Comparison of ENCODE assay signal across 8 cellular contexts in the genomic region with DNA sequence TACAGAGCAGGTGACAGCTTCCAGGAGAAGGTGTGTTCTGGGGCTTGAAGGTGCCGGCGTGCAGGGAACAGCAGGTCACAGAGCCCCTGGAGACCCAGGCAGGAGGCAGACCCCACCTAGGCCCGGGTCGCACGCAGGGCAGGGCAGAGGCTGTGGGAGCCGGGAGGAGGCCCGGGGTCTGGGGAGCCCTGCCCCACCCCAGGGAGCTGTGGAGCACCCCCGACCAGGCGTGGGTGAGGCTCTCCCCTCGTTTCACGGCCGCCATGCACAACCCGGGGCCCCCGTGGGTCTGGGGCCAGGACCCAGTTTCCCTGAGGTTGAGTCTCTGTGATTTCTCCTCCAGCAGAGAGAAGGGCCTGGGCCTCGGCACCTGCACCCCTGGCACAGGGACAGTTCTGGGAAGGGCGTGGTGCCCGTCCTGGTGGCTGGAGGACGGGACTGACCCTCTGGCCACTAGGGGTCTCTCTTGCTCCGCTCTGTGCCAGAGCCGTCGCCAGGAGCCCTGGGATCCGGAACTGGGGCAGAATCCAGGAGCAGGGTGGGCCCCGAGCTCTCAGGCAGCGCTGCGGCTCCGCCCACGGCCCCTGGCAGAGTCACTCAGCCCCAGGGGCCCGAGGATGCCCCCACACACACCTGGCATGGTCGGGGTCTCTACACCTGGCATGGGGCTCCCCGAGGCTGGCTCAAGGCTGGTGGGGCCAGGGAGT.
DNase-seq lines count a peak whose midpoint lies in the region; ATAC-seq and TF ChIP-seq lines count a peak whose summit lies in the region.

No MANE protein-coding gene starts in this region.

- in situ Hi-C loops in GM13977 (cut with MboI; ENCODE audit: low pct_unique_long_range_greater_than_20kb, low sequenced_read_pairs, unreplicated experiment), result loop anchor here (10.0 to 25.0 kb wide), 2 partner anchors 120 to 198 kb away; partner anchors contain the start of genes LRCOL1 and P2RX2

- TF ChIP-seq CTCF in GM13977 (IDR thresholded peaks at IDR 0.05; ENCODE audit: extremely low read depth, insufficient read depth, missing control alignments), result peak; percentile 95

- DNase-seq in A172 (ENCODE audit: low spot score), result peak; percentile 68
- peak; percentile 94 for DNase-seq in GM13977 (ENCODE audit: low spot score)
- DNase-seq in NCI-H2196 treated with DMSO at 0.1 percent for 48 hours (lab: John Stamatoyannopoulos, UW; ENCODE audit: unreplicated experiment), result peak; percentile 67
- peak; percentile 36 for DNase-seq in activated CD4-positive, CD25-positive, alpha-beta regulatory T cell treated with anti-CD3 and anti-CD28 coated beads, Interleukin-2, amount 50 U/mL, for 16 hours (ENCODE audit: low read depth, low spot score)
- peak; percentile 70 for DNase-seq in central memory CD4-positive, alpha-beta T cell
- peak; percentile 77 to 85 for DNase-seq in left colon
- DNase-seq in stimulated activated CD4-positive, alpha-beta T cell treated with anti-CD3 and anti-CD28 coated beads, Interleukin-4, amount 100 ng/mL, for 1 hour, result peak; percentile 70

- peak; percentile 66 for ATAC-seq in HG03097 (IDR thresholded peaks at IDR 0.05; ENCODE audit: low FRiP score, unreplicated experiment)
- ATAC-seq in left colon, result peak; percentile 99

- intact Hi-C loops in left colon (cut with DNase I, micrococcal nuclease), result loop anchor here (5.0 to 10.0 kb wide), 4 partner anchors 110 to 203 kb away; partner anchors contain the start of genes P2RX2 (in 2 of the 2) and LRCOL1 (in 1 of the 2)

Comparison
In these comparisons a context has a peak if more than half of its experiments do, and no peak if none do; other contexts are left out.
1. Peak in every context shown above with its lines: DNase-seq and ATAC-seq.
2. DNase-seq: peak in every context shown above with its lines; median percentile 94 in GM13977; 81 in left colon; 70 in central memory CD4-positive, alpha-beta T cell; 70 in stimulated activated CD4-positive, alpha-beta T cell treated with anti-CD3 and anti-CD28 coated beads, Interleukin-4, amount 100 ng/mL, for 1 hour; 68 in A172; 67 in NCI-H2196 treated with DMSO at 0.1 percent for 48 hours; 36 in activated CD4-positive, CD25-positive, alpha-beta regulatory T cell treated with anti-CD3 and anti-CD28 coated beads, Interleukin-2, amount 50 U/mL, for 16 hours.